8 cellular contexts compared by ENCODE assay signal in the genomic region with DNA sequence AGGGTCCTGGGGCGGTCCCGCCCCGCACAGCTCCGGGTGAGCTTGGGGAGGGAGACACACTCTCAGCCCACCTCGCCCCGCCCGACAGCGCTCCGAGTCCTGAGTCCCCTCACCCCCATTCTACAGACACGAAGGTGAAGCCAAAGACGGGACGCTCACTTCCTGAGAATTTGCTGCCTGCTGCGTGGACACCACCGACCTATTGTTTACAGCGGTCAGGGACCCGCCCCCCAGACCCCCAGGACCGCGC. TPM values are rescaled to one million over a fixed set of nuclear protein-coding genes. Genes with fewer than 3 reads are reported as not detected.
DNase-seq lines count a peak whose midpoint lies in the region; ATAC-seq, FAIRE-seq and TF ChIP-seq lines count a peak whose summit lies in the region.

No MANE protein-coding gene starts in this region.

- peak overlapping the region; percentile 86 for H3K4me3 ChIP-seq in AG09309 (ENCODE audit: control insufficient read depth, low read depth, low read length)
- peak overlapping the region; percentile 88 for H3K4me3 ChIP-seq in HFF-Myc (replicated peaks; ENCODE audit: low read depth, low read length)
- H3K4me3 ChIP-seq in iPS-18c (ENCODE audit: insufficient read depth, low read depth, low read length) = peak overlapping the region; percentile 98
- peak overlapping the region; percentile 61 to 96 for H3K4me3 ChIP-seq in stomach smooth muscle (ENCODE audit: low read length in 2 of 2)

- no peak for FAIRE-seq in GM12892 (lab: Jason Lieb, UNC)

- no peaks in the 10 kb centered on the region for H3K36me3 ChIP-seq in stomach smooth muscle (ENCODE audit: control insufficient read depth in 2 of 2, insufficient read depth in 2 of 2, low read length in 2 of 2)

- H3K36me3 Mint-ChIP-seq in activated naive CD4-positive, alpha-beta T cell treated with anti-CD3 and anti-CD28 coated beads, Interleukin-2, amount 50 U/mL, for 72 hours = peaks cover 56 to 63% of the 10 kb centered on the region in 2 donors

- peak overlapping the region; percentile 90 for H3K27ac ChIP-seq in stomach smooth muscle (ENCODE audit: low read length)

- H3K4me1 ChIP-seq in stomach smooth muscle (ENCODE audit: control insufficient read depth, insufficient read depth, low read length) = peaks cover 17% of the 10 kb centered on the region

- H3K27me3 ChIP-seq in stomach smooth muscle (ENCODE audit: control insufficient read depth in 1 of 2, insufficient read depth in 2 of 2, low read length in 2 of 2) = no peaks in the 10 kb centered on the region

- peaks cover 15 to 18% of the 10 kb centered on the region in 2 donors for H3K9me3 Mint-ChIP-seq in activated naive CD4-positive, alpha-beta T cell treated with anti-CD3 and anti-CD28 coated beads, Interleukin-2, amount 50 U/mL, for 72 hours

- DNase-seq in AG09309 (ENCODE audit: low read depth) (no peak), HFF-Myc (ENCODE audit: extremely low read depth, low read depth) (no peak), GM12892 (ENCODE audit: insufficient read length) (no peak)
- peak in 1 of 2 donors; percentile 25 for DNase-seq in activated naive CD4-positive, alpha-beta T cell treated with anti-CD3 and anti-CD28 coated beads, Interleukin-2, amount 50 U/mL, for 72 hours (ENCODE audit: low spot score in 2 of 2)

- TF ChIP-seq CTCF in AG09309 (IDR thresholded peaks at IDR 0.05; ENCODE audit: control insufficient read depth, insufficient read depth, low read depth, low read length, missing control alignments) = no peak
- no peak for TF ChIP-seq CTCF in HFF-Myc (IDR thresholded peaks at IDR 0.05; ENCODE audit: low read depth, low read length, missing control alignments)

- H3K27ac Mint-ChIP-seq in activated naive CD4-positive, alpha-beta T cell treated with anti-CD3 and anti-CD28 coated beads, Interleukin-2, amount 50 U/mL, for 72 hours = peak overlapping the region; percentile 98 to 99

- peaks cover 8% of the 10 kb centered on the region for H3K9me3 ChIP-seq in iPS-18c (ENCODE audit: control insufficient read depth, insufficient read depth, low read length)
- H3K9me3 ChIP-seq in stomach smooth muscle (ENCODE audit: control insufficient read depth in 2 of 2, low read length in 2 of 2) = no peaks in the 10 kb centered on the region

- H3K9ac ChIP-seq in stomach smooth muscle (ENCODE audit: low read length in 2 of 2) = peak overlapping the region; percentile 72 to 90

- ATAC-seq in activated naive CD4-positive, alpha-beta T cell treated with anti-CD3 and anti-CD28 coated beads, Interleukin-2, amount 50 U/mL, for 72 hours = peak; percentile 0 to 1
- ATAC-seq in HG02642 (IDR thresholded peaks at IDR 0.05; ENCODE audit: poor library complexity, unreplicated experiment) = no peak
- ATAC-seq in GM21619 (IDR thresholded peaks at IDR 0.05; ENCODE audit: unreplicated experiment) = no peak

- TF ChIP-seq POLR2A in GM12892 (IDR thresholded peaks at IDR 0.05; ENCODE audit: low read depth, low read length) = no peak

RNA-seq across cellular contexts. Expression of a gene that starts 0.8 kb away (rescaled TPM):
- 10 to 100 TPM; 24.3 to 37.8 TPM for total RNA-seq in activated naive CD4-positive, alpha-beta T cell treated with anti-CD3 and anti-CD28 coated beads, Interleukin-2, amount 50 U/mL, for 72 hours
- 18.1 TPM for polyA plus RNA-seq in GM12892 (2012; ENCODE audit: missing spikeins)

RNA-seq across cellular contexts. Expression of a gene that starts 31.5 kb away (rescaled TPM):
- total RNA-seq in activated naive CD4-positive, alpha-beta T cell treated with anti-CD3 and anti-CD28 coated beads, Interleukin-2, amount 50 U/mL, for 72 hours = not detected
- not detected for polyA plus RNA-seq in GM12892 (2012; ENCODE audit: missing spikeins)

Comparison
In these comparisons a context has a peak if more than half of its experiments do, and no peak if none do; other contexts are left out.
1. ATAC-seq: peak in activated naive CD4-positive, alpha-beta T cell treated with anti-CD3 and anti-CD28 coated beads, Interleukin-2, amount 50 U/mL, for 72 hours (2 of 2); none in HG02642 (single experiment) and GM21619 (single experiment).
2. Peak in every context shown above with its lines, with median percentiles within 50 percentile points of each other: H3K4me3 ChIP-seq.